In the genomic region with DNA sequence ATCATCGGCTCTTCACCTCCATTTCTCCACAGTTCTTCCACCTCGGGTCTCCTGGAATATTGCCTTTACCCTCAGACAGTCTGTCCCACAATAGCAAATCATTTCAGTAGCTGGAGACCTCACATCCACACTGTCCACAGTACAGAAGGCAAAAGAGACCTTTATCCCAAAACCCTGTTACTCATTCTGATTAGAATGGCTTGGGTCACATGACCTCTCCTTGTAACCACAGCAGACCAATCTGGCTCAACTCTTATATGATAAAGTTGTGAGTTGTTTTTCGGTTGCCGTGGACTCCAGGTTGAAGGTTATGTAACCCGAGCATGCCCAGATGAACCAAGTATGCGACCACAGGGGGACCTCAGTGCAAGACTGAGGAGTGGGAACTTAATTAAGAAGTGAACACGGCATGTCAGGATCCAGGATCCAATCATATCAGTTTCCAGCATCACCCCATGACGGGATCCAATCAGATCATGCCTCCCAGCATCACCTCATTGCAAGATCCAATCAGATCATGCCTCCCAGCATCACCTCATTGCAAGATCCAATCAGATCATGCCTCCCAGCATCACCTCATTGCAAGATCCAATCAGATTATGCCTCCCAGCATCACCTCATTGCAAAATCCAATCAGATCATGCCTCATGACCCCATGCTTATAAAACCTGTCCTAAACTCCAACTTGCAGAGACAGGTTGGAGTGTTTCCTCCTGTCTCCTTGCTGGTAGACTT, we compare ENCODE assay signal across 16 cellular contexts.
DNase-seq lines count a peak whose midpoint lies in the region; ATAC-seq and TF ChIP-seq lines count a peak whose summit lies in the region.
"Had no signal": no experiment of that assay in that cellular context is flagged by ENCODE, and none has a peak within 500 bp of the region (broad histone marks: within the 10 kb centered on the region; RNA-seq: fewer than 3 reads in every experiment).

No MANE protein-coding gene starts in this region.

- no peaks in the 10 kb centered on the region for H3K9me3 Mint-ChIP-seq in T-cell

- ATAC-seq in heart left ventricle (no peak), left cardiac atrium (no peak), T-cell (replicated peaks in 1 of 4) (no peak), HG03439 (IDR thresholded peaks at IDR 0.05; ENCODE audit: unreplicated experiment) (no peak)
- ATAC-seq: mucosa of descending colon had no signal

- H3K4me3 ChIP-seq in heart left ventricle = no peak overlapping the region
- H3K4me3 ChIP-seq in fibroblast of mammary gland (ENCODE audit: control insufficient read depth, low read depth, low read length) = no peak overlapping the region
- peak overlapping the region in 1 of 5 donors; percentile 7 for H3K4me3 ChIP-seq in subcutaneous abdominal adipose tissue (ENCODE audit: low read depth in 1 of 5, low read length in 5 of 5)
- H3K4me3 ChIP-seq: BLaER1, HAP-1, mucosa of descending colon, stomach had no signal

- H3K4me1 ChIP-seq in heart left ventricle (peaks cover 0 to 88% (median 53%) of the 10 kb centered on the region in 12 donors), subcutaneous abdominal adipose tissue (ENCODE audit: control insufficient read depth in 5 of 5, insufficient read depth in 5 of 5, low read length in 5 of 5) (peaks cover 13 to 90% (median 63%) of the 10 kb centered on the region in 5 donors)
- H3K4me1 ChIP-seq: HAP-1 had no signal

- peak overlapping the region in 8 of 12 donors; percentile 31 to 91 (median 74) for H3K27ac ChIP-seq in heart left ventricle
- H3K27ac ChIP-seq in subcutaneous abdominal adipose tissue (ENCODE audit: low read depth, low read length) = peak overlapping the region; percentile 66
- H3K27ac ChIP-seq: stomach had no signal

- H3K9ac ChIP-seq in subcutaneous abdominal adipose tissue (ENCODE audit: low read length in 5 of 5) = peak overlapping the region in 1 of 5 donors; percentile 20
- H3K9ac ChIP-seq: BLaER1 had no signal

- 94 to 95% (median 94%) methylated on average over 8 of the region's 8 CpGs for WGBS in heart left ventricle, 4 donors

- H3K36me3 ChIP-seq in heart left ventricle = no peaks in the 10 kb centered on the region
- H3K36me3 ChIP-seq in subcutaneous abdominal adipose tissue (ENCODE audit: control insufficient read depth in 5 of 5, insufficient read depth in 5 of 5, low read length in 5 of 5) = no peaks in the 10 kb centered on the region
- H3K36me3 ChIP-seq: BLaER1, HAP-1, stomach had no signal

- H3K36me3 Mint-ChIP-seq in T-cell = no peaks in the 10 kb centered on the region

- no peak for TF ChIP-seq POLR2A in heart left ventricle (IDR thresholded peaks at IDR 0.05)

- H3K27ac Mint-ChIP-seq in T-cell = peak overlapping the region; percentile 88 to 97

- peaks cover 84 to 100% (median 86%) of the 10 kb centered on the region in 3 donors for H3K4me1 Mint-ChIP-seq in T-cell

- TF ChIP-seq CTCF in heart left ventricle (IDR thresholded peaks at IDR 0.05) = no peak
- TF ChIP-seq CTCF in fibroblast of mammary gland (conservative IDR thresholded peaks at IDR 0.05; ENCODE audit: control insufficient read depth, insufficient read depth, low read depth, low read length) = no peak
- TF ChIP-seq CTCF in GM10248 (IDR thresholded peaks at IDR 0.05; ENCODE audit: control extremely low read depth, extremely low read depth, low read depth, missing control alignments) = no peak

- no peaks in the 10 kb centered on the region for H3K9me3 ChIP-seq in heart left ventricle
- H3K9me3 ChIP-seq in subcutaneous abdominal adipose tissue (ENCODE audit: control insufficient read depth in 5 of 5, low read length in 5 of 5) = peaks cover 0 to 2% (median 0%) of the 10 kb centered on the region in 5 donors
- H3K9me3 ChIP-seq: HAP-1, mucosa of descending colon, stomach had no signal

- DNase-seq in heart left ventricle (no peak), left cardiac atrium (no peak), T-cell (no peak), fibroblast of mammary gland (ENCODE audit: low read depth) (peak; percentile 37), T-helper 9 cell (no peak), GM10248 (ENCODE audit: extremely low spot score) (no peak)
- DNase-seq: GDM1; mucosa of descending colon; NCI-H1092 treated with DMSO at 0.1 percent for 48 hours; NCI-H345; stimulated activated CD4-positive, alpha-beta T cell treated with anti-CD3 and anti-CD28 coated beads, Interleukin-4, amount 100 ng/mL, for 24 hours; stomach had no signal

- POLR2A ChIA-PET in T-cell (lab: Charles Lee) (no interaction called here), GM10248 (lab: Yijun Ruan, JAX) (no interaction called here)

- intact Hi-C loops in heart left ventricle (cut with DNase I) = loop anchor here in 5 of 10 donors (5.0 to 10.0 kb wide), 5 partner anchors 60 to 102 kb away; no protein-coding TSS in a partner anchor
- intact Hi-C loops in left cardiac atrium (cut with DNase I) = loop anchor here in 1 of 2 donors (10.0 kb wide), 1 partner anchor 92 kb away; no protein-coding TSS in a partner anchor

- H3K4me3 Mint-ChIP-seq in T-cell = peak overlapping the region in 1 of 3 donors; percentile 78

- CTCF ChIA-PET in T-cell (lab: Charles Lee) = no interaction called here
- CTCF ChIA-PET in GM10248 (lab: Yijun Ruan, JAX) = no interaction called here

- H3K27me3 Mint-ChIP-seq in T-cell = no peaks in the 10 kb centered on the region

- H3K27me3 ChIP-seq in heart left ventricle (no peaks in the 10 kb centered on the region), subcutaneous abdominal adipose tissue (ENCODE audit: control insufficient read depth in 5 of 5, insufficient read depth in 4 of 5, low read length in 5 of 5) (no peaks in the 10 kb centered on the region)
- H3K27me3 ChIP-seq: BLaER1, stomach had no signal
